Comparison of ENCODE assay signal across 27 cellular contexts in genomic region chr11:2424811-2425495, GRCh38. TPM values are rescaled to one million over a fixed set of nuclear protein-coding genes. Genes with fewer than 3 reads are reported as not detected.
DNase-seq lines count a peak whose midpoint lies in the region; ATAC-seq, FAIRE-seq and TF ChIP-seq lines count a peak whose summit lies in the region.
"Had no signal": no experiment of that assay in that cellular context is flagged by ENCODE, and none has a peak within 500 bp of the region (broad histone marks: within the 10 kb centered on the region; RNA-seq: fewer than 3 reads in every experiment).

No MANE protein-coding gene starts in this region.

- DNase-seq in left ventricle myocardium superior (peak; percentile 19), right atrium auricular region (ENCODE audit: low spot score) (no peak), NCI-H526 (lab: John Stamatoyannopoulos, UW) (peak; percentile 80 to 95), K562 (ENCODE audit: extremely low read depth in 1 of 4, low spot score in 3 of 4) (no peak), GM12891 (ENCODE audit: insufficient read length, low spot score) (no peak), HEK293T (ENCODE audit: extremely low spot score) (no peak), ovary (no peak)
- DNase-seq: AML-193; CD4-positive, alpha-beta memory T cell; COR-L47; DMS53; HCEC 1CT; IMR-90; NCI-H2029; NCI-H446 treated with DMSO at 0.1 percent for 48 hours; NCI-H69; OCI-M1; Peyer's patch; SJCRH30; T-cell had no signal

- POLR2A ChIA-PET in K562 (lab: Yijun Ruan, JAX): interaction anchor here (0.7 to 0.8 kb wide), 2 partner anchors 17 to 20 kb away, joined by 3 read pairs; no protein-coding TSS in a partner anchor
- POLR2A ChIA-PET in HEK293T (lab: Yijun Ruan, JAX): no interaction called here

- no peak overlapping the region for H3K4me2 ChIP-seq in K562 (ENCODE audit: insufficient read depth, low read length)
- H3K4me2 ChIP-seq: A549, KMS-11 had no signal

- peaks cover 2% of the 10 kb centered on the region for H3K9me1 ChIP-seq in K562 (ENCODE audit: control insufficient read depth, insufficient read depth, low read length)

- WGBS in K562 (ENCODE audit: insufficient coverage, low coverage, missing lambda C conversion rate): 3% methylated on average over 22 of the region's 28 CpGs
- WGBS in ovary, 3 donors: 77 to 84% (median 80%) methylated on average over 27 to 28 of the region's 28 CpGs

- no TSS peak for BruUV-seq in K562 (replicated peaks; lab: Mats Ljungman, UMichigan)

- CTCF ChIA-PET in K562 (lab: Yijun Ruan, JAX; ENCODE audit: low intra/inter-chr PET ratio) (interaction anchor here (1.2 to 6.2 kb wide), 2 partner anchors 25 to 106 kb away, joined by 4 to 76 read pairs; no protein-coding TSS in a partner anchor), HEK293T (lab: Yijun Ruan, JAX) (interaction anchor here (1.2 to 3.4 kb wide), 2 partner anchors 106 to 107 kb away, joined by 4 to 29 read pairs; no protein-coding TSS in a partner anchor)

- no peak for TF ChIP-seq RAD21 in K562 (CRISPR knock-in tag; conservative IDR thresholded peaks at IDR 0.05 in 1 of 2, IDR thresholded peaks at IDR 0.05 in 1 of 2)

- intact Hi-C loops in left ventricle myocardium superior (cut with micrococcal nuclease): no loop called here
- intact Hi-C loops in K562 (cut with micrococcal nuclease): no loop called here
- intact Hi-C loops in ovary (cut with DNase I): loop anchor here in 3 of 4 donors (5.0 to 10.0 kb wide), 3 partner anchors 100 to 470 kb away; no protein-coding TSS in a partner anchor

- H3K36me3 ChIP-seq in right atrium auricular region (no peaks in the 10 kb centered on the region), K562 (ENCODE audit: control insufficient read depth, insufficient read depth, low read length) (no peaks in the 10 kb centered on the region), ovary (no peaks in the 10 kb centered on the region)
- H3K36me3 ChIP-seq: BLaER1 treated with 17β-estradiol and CSF1 and Interleukin-3, amounts not matched to agents 10 nM and 100 nM; Peyer's patch; SJCRH30 had no signal

- TF ChIP-seq CTCF in right atrium auricular region (IDR thresholded peaks at IDR 0.05) (no peak), K562 (IDR thresholded peaks at IDR 0.05 in 2 of 3, conservative IDR thresholded peaks at IDR 0.05 in 1 of 3; ENCODE audit: insufficient read depth in 2 of 3, low read depth in 1 of 3, low read length in 3 of 3) (no peak), ovary (IDR thresholded peaks at IDR 0.05) (no peak)

- FAIRE-seq in K562 (lab: Jason Lieb, UNC) (no peak), GM12891 (lab: Jason Lieb, UNC) (no peak)
- FAIRE-seq: A549, H1 had no signal

- ATAC-seq in left ventricle myocardium superior: no peak
- no peak for ATAC-seq in K562
- ATAC-seq: A549, SK-N-SH treated with all-trans-retinoic acid at 6 μM for 48 hours, T-cell had no signal

- in situ Hi-C loops in K562 (cut with MboI): loop anchor here (5.0 kb wide), 2 partner anchors 107 to 472 kb away; no protein-coding TSS in a partner anchor

- no peak overlapping the region for H2AFZ ChIP-seq in K562 (ENCODE audit: low read depth, low read length)

- TF ChIP-seq EP300 in K562 (IDR thresholded peaks at IDR 0.05; ENCODE audit: low read length) (no peak), ovary (IDR thresholded peaks at IDR 0.05) (no peak)

- H3K27ac ChIP-seq in right atrium auricular region (no peak overlapping the region), K562 (ENCODE audit: extremely low read depth, low read depth, low read length) (no peak overlapping the region), ovary (no peak overlapping the region)
- H3K27ac ChIP-seq: A549; BLaER1 treated with 17β-estradiol and CSF1 and Interleukin-3, amounts not matched to agents 10 nM and 100 nM; KMS-11; Peyer's patch; SJCRH30 had no signal

- H3K4me3 ChIP-seq in right atrium auricular region (no peak overlapping the region), K562 (no peak overlapping the region), ovary (no peak overlapping the region)
- H3K4me3 ChIP-seq: A549; BLaER1 treated with 17β-estradiol and CSF1 and Interleukin-3, amounts not matched to agents 10 nM and 100 nM; Peyer's patch; SJCRH30 had no signal

- H3K79me2 ChIP-seq in K562 (ENCODE audit: control insufficient read depth, insufficient read depth, low read length): no peaks in the 10 kb centered on the region

- H3K9me3 ChIP-seq in right atrium auricular region: no peaks in the 10 kb centered on the region
- H3K9me3 ChIP-seq in K562 (replicated peaks; ENCODE audit: control insufficient read depth, insufficient read depth, low read depth, low read length): peaks cover 6% of the 10 kb centered on the region; the same call in 1 of the 2 replicates
- no peaks in the 10 kb centered on the region for H3K9me3 ChIP-seq in ovary
- H3K9me3 ChIP-seq: A549, Peyer's patch, SJCRH30 had no signal

- TF ChIP-seq POLR2A in K562 (conservative IDR thresholded peaks at IDR 0.05): no peak
- no peak for TF ChIP-seq POLR2A in GM12891 (IDR thresholded peaks at IDR 0.05; ENCODE audit: low read depth, low read length)
- no peak for TF ChIP-seq POLR2A in ovary (IDR thresholded peaks at IDR 0.05)

- 0 out of 4 replicates have a peak overlapping the region, but pooled peaks of 1 of the 2 experiments have one; percentile 45 for H3K9ac ChIP-seq in K562 (ENCODE audit: insufficient read depth in 1 of 2, low read depth in 2 of 2, low read length in 2 of 2)
- H3K9ac ChIP-seq: BLaER1 treated with 17β-estradiol and CSF1 and Interleukin-3, amounts not matched to agents 10 nM and 100 nM; KMS-11 had no signal

- H4K20me1 ChIP-seq in K562 (replicated peaks; ENCODE audit: control insufficient read depth, insufficient read depth, low read length): peaks cover 10% of the 10 kb centered on the region; the same call in 1 of the 2 replicates

- H3K4me1 ChIP-seq in right atrium auricular region (peaks cover 0 to 10% of the 10 kb centered on the region in 2 donors), K562 (replicated peaks in 1 of 2; ENCODE audit: control insufficient read depth in 2 of 2, insufficient read depth in 2 of 2, low read length in 2 of 2) (peaks cover 0 to 29% of the 10 kb centered on the region in 2 experiments; a peak in 2 of 5 replicates), ovary (ENCODE audit: insufficient read depth) (peaks cover 2% of the 10 kb centered on the region)
- H3K4me1 ChIP-seq: A549, SJCRH30 had no signal

- H3K27me3 ChIP-seq in right atrium auricular region: no peaks in the 10 kb centered on the region
- H3K27me3 ChIP-seq in K562 (ENCODE audit: control insufficient read depth in 2 of 2, insufficient read depth in 2 of 2, low read length in 2 of 2): peaks cover 0 to 43% of the 10 kb centered on the region in 2 experiments; a peak in 4 of 5 replicates
- no peaks in the 10 kb centered on the region for H3K27me3 ChIP-seq in ovary
- H3K27me3 ChIP-seq: Peyer's patch, SJCRH30 had no signal

RNA-seq across cellular contexts. Expression of gene TRPM5, which starts 19.4 kb away (rescaled TPM):
- not detected for total RNA-seq in left ventricle myocardium superior
- not detected for total RNA-seq in right atrium auricular region
- total RNA-seq in K562 (2011; cell fraction: chromatin; rRNA removed; ENCODE audit: low replicate concordance): not detected in 2 replicates
- not detected in 2 replicates for total RNA-seq in K562 (2011; cell fraction: nucleolus; rRNA removed)
- total RNA-seq in K562 (2011; cell fraction: nucleoplasm; rRNA removed): not detected in 2 replicates
- total RNA-seq in K562 (2014; rRNA removed): not detected in 2 replicates
- total RNA-seq in K562 (2014; rRNA removed; fragmentation: Illumina TruSeq; extraction: Trizol): not detected in 2 replicates
- total RNA-seq in K562 (2015; rRNA removed; fragmentation: Illumina TruSeq; extraction: Trizol): not detected in 2 replicates
- not detected in 2 replicates for total RNA-seq in K562 (2021)
- polyA plus RNA-seq in K562 (2011; rRNA removed): not detected in 2 replicates
- not detected in 2 replicates for polyA plus RNA-seq in K562 (2011; cell fraction: cytosol; rRNA removed)
- polyA plus RNA-seq in K562 (2011; cell fraction: nucleus; rRNA removed): not detected in 2 replicates
- polyA plus RNA-seq in K562 (2012): 0.03 TPM in 1 of 2 replicates, not detected in the other
- polyA plus RNA-seq in K562 (2014; fragmentation: Illumina TruSeq; extraction: Trizol): not detected in 2 replicates
- not detected for polyA plus RNA-seq in K562 (2014; fragmentation: Nextera tagmentation; extraction: Ambion mirVana)
- not detected in 2 replicates for polyA plus RNA-seq in K562 (2014; rRNA removed)
- not detected in 2 replicates for polyA minus RNA-seq in K562 (2011; rRNA and poly(A)+ RNA removed)
- not detected in 2 replicates for polyA minus RNA-seq in K562 (2011; cell fraction: cytosol; rRNA and poly(A)+ RNA removed)
- polyA minus RNA-seq in K562 (2011; cell fraction: nucleus; rRNA and poly(A)+ RNA removed): not detected in 2 replicates
- polyA plus RNA-seq in GM12891 (2012; ENCODE audit: low read depth, missing spikeins): not detected
- total RNA-seq in ovary: under 1 TPM in 2 of 7 donors, not detected in 5; 0.08 to 0.11 TPM
- under 1 TPM in 1 of 2 donors, not detected in 1; 0.05 TPM for polyA plus RNA-seq in ovary
- total RNA-seq: G401, H1, IMR-90, SJCRH30 had no signal
- polyA plus RNA-seq: A549; CD4-positive, alpha-beta memory T cell; IMR-90 had no signal

RNA-seq across cellular contexts. Expression of gene KCNQ1, which starts 19.9 kb away (rescaled TPM):
- 49.7 TPM for total RNA-seq in left ventricle myocardium superior
- 10 to 100 TPM; 12.7 to 25.1 TPM for total RNA-seq in right atrium auricular region
- not detected in 2 replicates for total RNA-seq in K562 (2011; cell fraction: chromatin; rRNA removed; ENCODE audit: low replicate concordance)
- not detected in 2 replicates for total RNA-seq in K562 (2011; cell fraction: nucleolus; rRNA removed)
- not detected in 2 replicates for total RNA-seq in K562 (2011; cell fraction: nucleoplasm; rRNA removed)
- not detected in 2 replicates for total RNA-seq in K562 (2014; rRNA removed)
- total RNA-seq in K562 (2014; rRNA removed; fragmentation: Illumina TruSeq; extraction: Trizol): not detected in 2 replicates
- total RNA-seq in K562 (2015; rRNA removed; fragmentation: Illumina TruSeq; extraction: Trizol): not detected in 2 replicates
- total RNA-seq in K562 (2021): 0.44 and 0.45 TPM in 2 replicates
- polyA plus RNA-seq in K562 (2011; rRNA removed): not detected in 2 replicates
- polyA plus RNA-seq in K562 (2011; cell fraction: cytosol; rRNA removed): 0.01 and 0.06 TPM in 2 replicates
- not detected in 2 replicates for polyA plus RNA-seq in K562 (2011; cell fraction: nucleus; rRNA removed)
- not detected in 2 replicates for polyA plus RNA-seq in K562 (2012)
- polyA plus RNA-seq in K562 (2014; fragmentation: Illumina TruSeq; extraction: Trizol): not detected in 2 replicates
- polyA plus RNA-seq in K562 (2014; fragmentation: Nextera tagmentation; extraction: Ambion mirVana): not detected
- polyA plus RNA-seq in K562 (2014; rRNA removed): not detected in 2 replicates
- not detected in 2 replicates for polyA minus RNA-seq in K562 (2011; rRNA and poly(A)+ RNA removed)
- not detected in 2 replicates for polyA minus RNA-seq in K562 (2011; cell fraction: cytosol; rRNA and poly(A)+ RNA removed)
- polyA minus RNA-seq in K562 (2011; cell fraction: nucleus; rRNA and poly(A)+ RNA removed): 0.13 TPM in 1 of 2 replicates, not detected in the other
- polyA plus RNA-seq in GM12891 (2012; ENCODE audit: low read depth, missing spikeins): 0.46 TPM
- 1 to 10 TPM; 1.4 to 9.7 (median 3.8) TPM for total RNA-seq in ovary
- 10 to 100 TPM in 1 of 2 donors, 1 to 10 TPM in 1; 2.5 to 17.2 TPM for polyA plus RNA-seq in ovary
- total RNA-seq: Daoy, IMR-90, SJCRH30 had no signal

RNA-seq across cellular contexts. Expression of gene TSSC4, which starts 24.4 kb away (rescaled TPM):
- total RNA-seq in left ventricle myocardium superior: 34.8 TPM
- 10 to 100 TPM; 26.7 to 40.3 TPM for total RNA-seq in right atrium auricular region
- 7.2 and 32.5 TPM in 2 replicates for total RNA-seq in K562 (2011; cell fraction: chromatin; rRNA removed; ENCODE audit: low replicate concordance)
- total RNA-seq in K562 (2011; cell fraction: nucleolus; rRNA removed): 37.2 and 47.1 TPM in 2 replicates
- total RNA-seq in K562 (2011; cell fraction: nucleoplasm; rRNA removed): 21.3 and 24.4 TPM in 2 replicates
- total RNA-seq in K562 (2014; rRNA removed): 53.4 and 63.9 TPM in 2 replicates
- total RNA-seq in K562 (2014; rRNA removed; fragmentation: Illumina TruSeq; extraction: Trizol): 3.7 and 4.7 TPM in 2 replicates
- total RNA-seq in K562 (2015; rRNA removed; fragmentation: Illumina TruSeq; extraction: Trizol): 35.3 and 35.5 TPM in 2 replicates
- 49.0 and 54.2 TPM in 2 replicates for total RNA-seq in K562 (2021)
- 11.0 and 16.2 TPM in 2 replicates for polyA plus RNA-seq in K562 (2011; rRNA removed)
- polyA plus RNA-seq in K562 (2011; cell fraction: cytosol; rRNA removed): 17.0 and 45.2 TPM in 2 replicates
- 24.0 and 35.2 TPM in 2 replicates for polyA plus RNA-seq in K562 (2011; cell fraction: nucleus; rRNA removed)
- polyA plus RNA-seq in K562 (2012): 37.3 and 42.1 TPM in 2 replicates
- 6.2 and 22.8 TPM in 2 replicates for polyA plus RNA-seq in K562 (2014; fragmentation: Illumina TruSeq; extraction: Trizol)
- polyA plus RNA-seq in K562 (2014; fragmentation: Nextera tagmentation; extraction: Ambion mirVana): 1 to 10 TPM in 1 of 2 experiments, under 1 TPM in 1; 0.41 to 2.8 TPM
- 29.1 and 32.5 TPM in 2 replicates for polyA plus RNA-seq in K562 (2014; rRNA removed)
- polyA minus RNA-seq in K562 (2011; rRNA and poly(A)+ RNA removed): 5.8 and 8.2 TPM in 2 replicates
- 13.1 and 16.7 TPM in 2 replicates for polyA minus RNA-seq in K562 (2011; cell fraction: cytosol; rRNA and poly(A)+ RNA removed)
- polyA minus RNA-seq in K562 (2011; cell fraction: nucleus; rRNA and poly(A)+ RNA removed): 26.9 and 33.5 TPM in 2 replicates
- polyA plus RNA-seq in GM12891 (2012; ENCODE audit: low read depth, missing spikeins): 28.8 TPM
- total RNA-seq in ovary: 10 to 100 TPM; 37.1 to 73.4 (median 49.4) TPM
- polyA plus RNA-seq in ovary: 10 to 100 TPM in 1 of 2 donors, 1 to 10 TPM in 1; 1.3 to 41.7 TPM

RNA-seq across cellular contexts. Expression of gene CD81, which starts 47.8 kb away (rescaled TPM):
- total RNA-seq in left ventricle myocardium superior: 653 TPM
- total RNA-seq in right atrium auricular region: 100 to 1,000 TPM; 433 to 528 TPM
- 93.5 and 278 TPM in 2 replicates for total RNA-seq in K562 (2011; cell fraction: chromatin; rRNA removed; ENCODE audit: low replicate concordance)
- 344 and 368 TPM in 2 replicates for total RNA-seq in K562 (2011; cell fraction: nucleolus; rRNA removed)
- total RNA-seq in K562 (2011; cell fraction: nucleoplasm; rRNA removed): 240 and 244 TPM in 2 replicates
- 43.3 and 67.2 TPM in 2 replicates for total RNA-seq in K562 (2014; rRNA removed)
- 37.4 and 60.2 TPM in 2 replicates for total RNA-seq in K562 (2014; rRNA removed; fragmentation: Illumina TruSeq; extraction: Trizol)
- total RNA-seq in K562 (2015; rRNA removed; fragmentation: Illumina TruSeq; extraction: Trizol): 61.7 and 64.8 TPM in 2 replicates
- total RNA-seq in K562 (2021): 181 and 189 TPM in 2 replicates
- 76.9 and 103 TPM in 2 replicates for polyA plus RNA-seq in K562 (2011; rRNA removed)
- polyA plus RNA-seq in K562 (2011; cell fraction: cytosol; rRNA removed): 177 and 219 TPM in 2 replicates
- polyA plus RNA-seq in K562 (2011; cell fraction: nucleus; rRNA removed): 80.1 and 118 TPM in 2 replicates
- polyA plus RNA-seq in K562 (2012): 157 and 238 TPM in 2 replicates
- 163 and 169 TPM in 2 replicates for polyA plus RNA-seq in K562 (2014; fragmentation: Illumina TruSeq; extraction: Trizol)
- polyA plus RNA-seq in K562 (2014; fragmentation: Nextera tagmentation; extraction: Ambion mirVana): 1 to 10 TPM; 2.4 to 7.0 TPM
- polyA plus RNA-seq in K562 (2014; rRNA removed): 105 and 114 TPM in 2 replicates
- polyA minus RNA-seq in K562 (2011; rRNA and poly(A)+ RNA removed): 67.7 and 102 TPM in 2 replicates
- 110 and 130 TPM in 2 replicates for polyA minus RNA-seq in K562 (2011; cell fraction: cytosol; rRNA and poly(A)+ RNA removed)
- polyA minus RNA-seq in K562 (2011; cell fraction: nucleus; rRNA and poly(A)+ RNA removed): 23.2 and 30.1 TPM in 2 replicates
- 144 TPM for polyA plus RNA-seq in GM12891 (2012; ENCODE audit: low read depth, missing spikeins)
- total RNA-seq in ovary: 100 to 1,000 TPM; 206 to 723 (median 541) TPM
- 100 to 1,000 TPM; 365 to 661 TPM for polyA plus RNA-seq in ovary

Comparison
In these comparisons a context has a peak if more than half of its experiments do, and no peak if none do; other contexts are left out.
1. DNase-seq: peak in left ventricle myocardium superior (single experiment) and NCI-H526 (2 of 2); none in right atrium auricular region (single experiment), K562 (0 of 4), GM12891 (single experiment), HEK293T (single experiment) and ovary (0 of 5).
2. intact Hi-C loops: an anchor here in ovary (5.0 to 10.0 kb wide); none called in left ventricle myocardium superior and K562.